ENCODE assay signal across 1 cellular context in the genomic region with DNA sequence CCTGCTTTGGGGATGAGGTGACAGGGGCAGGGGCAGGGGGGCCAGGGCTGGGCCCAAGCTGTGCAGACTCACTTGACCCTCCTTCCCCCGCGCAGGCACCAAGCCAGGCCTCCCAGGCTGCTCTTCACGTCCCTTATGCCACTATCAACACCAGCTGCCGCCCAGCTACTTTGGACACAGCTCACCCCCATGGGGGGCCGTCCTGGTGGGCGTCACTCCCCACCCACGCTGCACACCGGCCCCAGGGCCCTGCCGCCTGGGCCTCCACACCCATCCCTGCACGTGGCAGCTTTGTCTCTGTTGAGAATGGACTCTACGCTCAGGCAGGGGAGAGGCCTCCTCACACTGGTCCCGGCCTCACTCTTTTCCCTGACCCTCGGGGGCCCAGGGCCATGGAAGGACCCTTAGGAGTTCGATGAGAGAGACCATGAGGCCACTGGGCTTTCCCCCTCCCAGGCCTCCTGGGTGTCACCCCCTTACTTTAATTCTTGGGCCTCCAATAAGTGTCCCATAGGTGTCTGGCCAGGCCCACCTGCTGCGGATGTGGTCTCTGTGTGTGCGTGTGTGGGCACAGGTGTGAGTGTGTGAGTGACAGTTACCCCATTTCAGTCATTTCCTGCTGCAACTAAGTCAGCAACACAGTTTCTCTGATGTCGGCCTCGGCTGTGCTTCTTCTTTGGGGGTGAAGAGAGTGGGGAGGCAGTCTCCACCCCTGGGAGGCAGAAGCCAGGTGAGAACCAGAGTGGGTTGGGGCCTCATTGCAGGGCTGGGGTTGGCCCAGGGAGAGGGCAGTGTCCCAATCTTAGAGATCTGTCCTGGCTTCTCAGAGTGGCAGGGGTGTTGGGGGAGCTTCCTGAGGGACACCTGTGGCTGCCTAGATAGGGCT.
TF ChIP-seq lines count a peak whose summit lies in the region.

No MANE protein-coding gene starts in this region.

TF ChIP-seq in GM12878, 131 proteins besides CTCF, POLR2A, EP300 and RAD21 (continues in another document):
- TF ChIP-seq, protein P1, sequence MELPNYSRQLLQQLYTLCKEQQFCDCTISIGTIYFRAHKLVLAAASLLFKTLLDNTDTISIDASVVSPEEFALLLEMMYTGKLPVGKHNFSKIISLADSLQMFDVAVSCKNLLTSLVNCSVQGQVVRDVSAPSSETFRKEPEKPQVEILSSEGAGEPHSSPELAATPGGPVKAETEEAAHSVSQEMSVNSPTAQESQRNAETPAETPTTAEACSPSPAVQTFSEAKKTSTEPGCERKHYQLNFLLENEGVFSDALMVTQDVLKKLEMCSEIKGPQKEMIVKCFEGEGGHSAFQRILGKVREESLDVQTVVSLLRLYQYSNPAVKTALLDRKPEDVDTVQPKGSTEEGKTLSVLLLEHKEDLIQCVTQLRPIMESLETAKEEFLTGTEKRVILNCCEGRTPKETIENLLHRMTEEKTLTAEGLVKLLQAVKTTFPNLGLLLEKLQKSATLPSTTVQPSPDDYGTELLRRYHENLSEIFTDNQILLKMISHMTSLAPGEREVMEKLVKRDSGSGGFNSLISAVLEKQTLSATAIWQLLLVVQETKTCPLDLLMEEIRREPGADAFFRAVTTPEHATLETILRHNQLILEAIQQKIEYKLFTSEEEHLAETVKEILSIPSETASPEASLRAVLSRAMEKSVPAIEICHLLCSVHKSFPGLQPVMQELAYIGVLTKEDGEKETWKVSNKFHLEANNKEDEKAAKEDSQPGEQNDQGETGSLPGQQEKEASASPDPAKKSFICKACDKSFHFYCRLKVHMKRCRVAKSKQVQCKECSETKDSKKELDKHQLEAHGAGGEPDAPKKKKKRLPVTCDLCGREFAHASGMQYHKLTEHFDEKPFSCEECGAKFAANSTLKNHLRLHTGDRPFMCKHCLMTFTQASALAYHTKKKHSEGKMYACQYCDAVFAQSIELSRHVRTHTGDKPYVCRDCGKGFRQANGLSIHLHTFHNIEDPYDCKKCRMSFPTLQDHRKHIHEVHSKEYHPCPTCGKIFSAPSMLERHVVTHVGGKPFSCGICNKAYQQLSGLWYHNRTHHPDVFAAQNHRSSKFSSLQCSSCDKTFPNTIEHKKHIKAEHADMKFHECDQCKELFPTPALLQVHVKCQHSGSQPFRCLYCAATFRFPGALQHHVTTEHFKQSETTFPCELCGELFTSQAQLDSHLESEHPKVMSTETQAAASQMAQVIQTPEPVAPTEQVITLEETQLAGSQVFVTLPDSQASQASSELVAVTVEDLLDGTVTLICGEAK (IDR thresholded peaks at IDR 0.05; ENCODE audit: borderline replicate concordance) = peak; percentile 68; the same call in 1 of the 2 replicates
- TF ChIP-seq MEF2B (IDR thresholded peaks at IDR 0.05; ENCODE audit: partially characterized antibody, poor library complexity, severe bottlenecking) (peak; percentile 82), MXI1 (IDR thresholded peaks at IDR 0.05; ENCODE audit: low read depth, low read length) (peak; percentile 61; the same call in 1 of the 2 replicates), RAD51 (IDR thresholded peaks at IDR 0.05) (peak; percentile 56), RCOR1 (conservative IDR thresholded peaks at IDR 0.05; ENCODE audit: low read depth, low read length) (no peak), STAT3 (IDR thresholded peaks at IDR 0.05; ENCODE audit: low read depth, low read length) (no peak), SUZ12 (IDR thresholded peaks at IDR 0.05; ENCODE audit: unreplicated experiment) (no peak), CREB1 (IDR thresholded peaks at IDR 0.05; ENCODE audit: low read depth) (peak; percentile 80), POLR2AphosphoS2 (IDR thresholded peaks at IDR 0.05; ENCODE audit: low read depth, low read length) (peak; percentile 85; the same call in 1 of the 2 replicates), NR2C1 (IDR thresholded peaks at IDR 0.05) (no peak), WRNIP1 (IDR thresholded peaks at IDR 0.05; ENCODE audit: borderline replicate concordance, low read depth, low read length) (no peak), BACH1 (IDR thresholded peaks at IDR 0.05; ENCODE audit: borderline replicate concordance) (peak; percentile 77; the same call in 1 of the 2 replicates), SMARCA5 (IDR thresholded peaks at IDR 0.05) (no peak), SMC3 (IDR thresholded peaks at IDR 0.05; ENCODE audit: borderline replicate concordance, low read length) (no peak), KLF5 (IDR thresholded peaks at IDR 0.05; ENCODE audit: partially characterized antibody) (peak; percentile 42), BRCA1 (IDR thresholded peaks at IDR 0.05; ENCODE audit: low read depth, low read length) (no peak), BCL11A (IDR thresholded peaks at IDR 0.05; ENCODE audit: low read depth, low read length) (peak; percentile 85), STAT1 (conservative IDR thresholded peaks at IDR 0.05) (no peak), PAX8 (IDR thresholded peaks at IDR 0.05) (no peak), SIX5 (IDR thresholded peaks at IDR 0.05; ENCODE audit: low read depth, low read length, severe bottlenecking) (no peak), CHD2 (IDR thresholded peaks at IDR 0.05; ENCODE audit: borderline replicate concordance, low read depth, low read length) (peak; percentile 86), GATAD2B (conservative IDR thresholded peaks at IDR 0.05; ENCODE audit: low read depth) (peak; percentile 66; the same call in 1 of the 2 replicates), JUNB (IDR thresholded peaks at IDR 0.05) (peak; percentile 63), ETV6 (conservative IDR thresholded peaks at IDR 0.05 in 1 of 2, IDR thresholded peaks at IDR 0.05 in 1 of 2; ENCODE audit: borderline replicate concordance in 1 of 2, low read depth in 1 of 2) (peak in 1 of 2 experiments; percentile 85; a peak in 2 of 4 replicates), SMAD5 (IDR thresholded peaks at IDR 0.05; ENCODE audit: low read depth) (no peak; the same call in 1 of the 2 replicates), ESRRA (IDR thresholded peaks at IDR 0.05; ENCODE audit: low read length) (peak; percentile 61; the same call in 1 of the 2 replicates), IRF4 (IDR thresholded peaks at IDR 0.05; ENCODE audit: low read depth, low read length) (peak; percentile 68; the same call in 1 of the 2 replicates), SIN3A (IDR thresholded peaks at IDR 0.05; ENCODE audit: low read depth, low read length) (no peak), NR2F1 (conservative IDR thresholded peaks at IDR 0.05) (peak; percentile 54), EED (IDR thresholded peaks at IDR 0.05; ENCODE audit: low read depth) (peak; percentile 68; the same call in 1 of the 2 replicates), FOXM1 (IDR thresholded peaks at IDR 0.05; ENCODE audit: low read depth, low read length) (peak; percentile 98), RUNX3 (IDR thresholded peaks at IDR 0.05; ENCODE audit: low read length) (peak; percentile 99), SUPT20H (IDR thresholded peaks at IDR 0.05; ENCODE audit: borderline replicate concordance, control insufficient read depth, low read depth, low read length) (no peak)
- TF ChIP-seq, protein P2, sequence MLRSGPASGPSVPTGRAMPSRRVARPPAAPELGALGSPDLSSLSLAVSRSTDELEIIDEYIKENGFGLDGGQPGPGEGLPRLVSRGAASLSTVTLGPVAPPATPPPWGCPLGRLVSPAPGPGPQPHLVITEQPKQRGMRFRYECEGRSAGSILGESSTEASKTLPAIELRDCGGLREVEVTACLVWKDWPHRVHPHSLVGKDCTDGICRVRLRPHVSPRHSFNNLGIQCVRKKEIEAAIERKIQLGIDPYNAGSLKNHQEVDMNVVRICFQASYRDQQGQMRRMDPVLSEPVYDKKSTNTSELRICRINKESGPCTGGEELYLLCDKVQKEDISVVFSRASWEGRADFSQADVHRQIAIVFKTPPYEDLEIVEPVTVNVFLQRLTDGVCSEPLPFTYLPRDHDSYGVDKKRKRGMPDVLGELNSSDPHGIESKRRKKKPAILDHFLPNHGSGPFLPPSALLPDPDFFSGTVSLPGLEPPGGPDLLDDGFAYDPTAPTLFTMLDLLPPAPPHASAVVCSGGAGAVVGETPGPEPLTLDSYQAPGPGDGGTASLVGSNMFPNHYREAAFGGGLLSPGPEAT (IDR thresholded peaks at IDR 0.05; ENCODE audit: low read depth) = peak; percentile 84
- TF ChIP-seq, protein P3, sequence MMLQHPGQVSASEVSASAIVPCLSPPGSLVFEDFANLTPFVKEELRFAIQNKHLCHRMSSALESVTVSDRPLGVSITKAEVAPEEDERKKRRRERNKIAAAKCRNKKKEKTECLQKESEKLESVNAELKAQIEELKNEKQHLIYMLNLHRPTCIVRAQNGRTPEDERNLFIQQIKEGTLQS (IDR thresholded peaks at IDR 0.05; ENCODE audit: borderline replicate concordance, extremely low read depth, low read depth, low read length) = no peak
- TF ChIP-seq, protein P4, sequence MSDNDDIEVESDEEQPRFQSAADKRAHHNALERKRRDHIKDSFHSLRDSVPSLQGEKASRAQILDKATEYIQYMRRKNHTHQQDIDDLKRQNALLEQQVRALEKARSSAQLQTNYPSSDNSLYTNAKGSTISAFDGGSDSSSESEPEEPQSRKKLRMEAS (IDR thresholded peaks at IDR 0.05; ENCODE audit: low read depth, low read length) = peak; percentile 70
- TF ChIP-seq, protein P5, sequence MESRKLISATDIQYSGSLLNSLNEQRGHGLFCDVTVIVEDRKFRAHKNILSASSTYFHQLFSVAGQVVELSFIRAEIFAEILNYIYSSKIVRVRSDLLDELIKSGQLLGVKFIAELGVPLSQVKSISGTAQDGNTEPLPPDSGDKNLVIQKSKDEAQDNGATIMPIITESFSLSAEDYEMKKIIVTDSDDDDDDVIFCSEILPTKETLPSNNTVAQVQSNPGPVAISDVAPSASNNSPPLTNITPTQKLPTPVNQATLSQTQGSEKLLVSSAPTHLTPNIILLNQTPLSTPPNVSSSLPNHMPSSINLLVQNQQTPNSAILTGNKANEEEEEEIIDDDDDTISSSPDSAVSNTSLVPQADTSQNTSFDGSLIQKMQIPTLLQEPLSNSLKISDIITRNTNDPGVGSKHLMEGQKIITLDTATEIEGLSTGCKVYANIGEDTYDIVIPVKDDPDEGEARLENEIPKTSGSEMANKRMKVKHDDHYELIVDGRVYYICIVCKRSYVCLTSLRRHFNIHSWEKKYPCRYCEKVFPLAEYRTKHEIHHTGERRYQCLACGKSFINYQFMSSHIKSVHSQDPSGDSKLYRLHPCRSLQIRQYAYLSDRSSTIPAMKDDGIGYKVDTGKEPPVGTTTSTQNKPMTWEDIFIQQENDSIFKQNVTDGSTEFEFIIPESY (IDR thresholded peaks at IDR 0.05) = no peak
- TF ChIP-seq, protein P6, sequence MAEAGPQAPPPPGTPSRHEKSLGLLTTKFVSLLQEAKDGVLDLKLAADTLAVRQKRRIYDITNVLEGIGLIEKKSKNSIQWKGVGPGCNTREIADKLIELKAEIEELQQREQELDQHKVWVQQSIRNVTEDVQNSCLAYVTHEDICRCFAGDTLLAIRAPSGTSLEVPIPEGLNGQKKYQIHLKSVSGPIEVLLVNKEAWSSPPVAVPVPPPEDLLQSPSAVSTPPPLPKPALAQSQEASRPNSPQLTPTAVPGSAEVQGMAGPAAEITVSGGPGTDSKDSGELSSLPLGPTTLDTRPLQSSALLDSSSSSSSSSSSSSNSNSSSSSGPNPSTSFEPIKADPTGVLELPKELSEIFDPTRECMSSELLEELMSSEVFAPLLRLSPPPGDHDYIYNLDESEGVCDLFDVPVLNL (IDR thresholded peaks at IDR 0.05; ENCODE audit: low read depth, low read length) = no peak
- TF ChIP-seq, protein P7, sequence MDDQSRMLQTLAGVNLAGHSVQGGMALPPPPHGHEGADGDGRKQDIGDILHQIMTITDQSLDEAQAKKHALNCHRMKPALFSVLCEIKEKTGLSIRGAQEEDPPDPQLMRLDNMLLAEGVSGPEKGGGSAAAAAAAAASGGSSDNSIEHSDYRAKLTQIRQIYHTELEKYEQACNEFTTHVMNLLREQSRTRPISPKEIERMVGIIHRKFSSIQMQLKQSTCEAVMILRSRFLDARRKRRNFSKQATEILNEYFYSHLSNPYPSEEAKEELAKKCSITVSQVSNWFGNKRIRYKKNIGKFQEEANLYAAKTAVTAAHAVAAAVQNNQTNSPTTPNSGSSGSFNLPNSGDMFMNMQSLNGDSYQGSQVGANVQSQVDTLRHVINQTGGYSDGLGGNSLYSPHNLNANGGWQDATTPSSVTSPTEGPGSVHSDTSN (IDR thresholded peaks at IDR 0.05; ENCODE audit: insufficient replicate concordance, low read depth, low read length) = peak; percentile 91
- TF ChIP-seq, protein P8, sequence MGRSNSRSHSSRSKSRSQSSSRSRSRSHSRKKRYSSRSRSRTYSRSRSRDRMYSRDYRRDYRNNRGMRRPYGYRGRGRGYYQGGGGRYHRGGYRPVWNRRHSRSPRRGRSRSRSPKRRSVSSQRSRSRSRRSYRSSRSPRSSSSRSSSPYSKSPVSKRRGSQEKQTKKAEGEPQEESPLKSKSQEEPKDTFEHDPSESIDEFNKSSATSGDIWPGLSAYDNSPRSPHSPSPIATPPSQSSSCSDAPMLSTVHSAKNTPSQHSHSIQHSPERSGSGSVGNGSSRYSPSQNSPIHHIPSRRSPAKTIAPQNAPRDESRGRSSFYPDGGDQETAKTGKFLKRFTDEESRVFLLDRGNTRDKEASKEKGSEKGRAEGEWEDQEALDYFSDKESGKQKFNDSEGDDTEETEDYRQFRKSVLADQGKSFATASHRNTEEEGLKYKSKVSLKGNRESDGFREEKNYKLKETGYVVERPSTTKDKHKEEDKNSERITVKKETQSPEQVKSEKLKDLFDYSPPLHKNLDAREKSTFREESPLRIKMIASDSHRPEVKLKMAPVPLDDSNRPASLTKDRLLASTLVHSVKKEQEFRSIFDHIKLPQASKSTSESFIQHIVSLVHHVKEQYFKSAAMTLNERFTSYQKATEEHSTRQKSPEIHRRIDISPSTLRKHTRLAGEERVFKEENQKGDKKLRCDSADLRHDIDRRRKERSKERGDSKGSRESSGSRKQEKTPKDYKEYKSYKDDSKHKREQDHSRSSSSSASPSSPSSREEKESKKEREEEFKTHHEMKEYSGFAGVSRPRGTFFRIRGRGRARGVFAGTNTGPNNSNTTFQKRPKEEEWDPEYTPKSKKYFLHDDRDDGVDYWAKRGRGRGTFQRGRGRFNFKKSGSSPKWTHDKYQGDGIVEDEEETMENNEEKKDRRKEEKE (IDR thresholded peaks at IDR 0.05) = no peak
- TF ChIP-seq, protein P9, sequence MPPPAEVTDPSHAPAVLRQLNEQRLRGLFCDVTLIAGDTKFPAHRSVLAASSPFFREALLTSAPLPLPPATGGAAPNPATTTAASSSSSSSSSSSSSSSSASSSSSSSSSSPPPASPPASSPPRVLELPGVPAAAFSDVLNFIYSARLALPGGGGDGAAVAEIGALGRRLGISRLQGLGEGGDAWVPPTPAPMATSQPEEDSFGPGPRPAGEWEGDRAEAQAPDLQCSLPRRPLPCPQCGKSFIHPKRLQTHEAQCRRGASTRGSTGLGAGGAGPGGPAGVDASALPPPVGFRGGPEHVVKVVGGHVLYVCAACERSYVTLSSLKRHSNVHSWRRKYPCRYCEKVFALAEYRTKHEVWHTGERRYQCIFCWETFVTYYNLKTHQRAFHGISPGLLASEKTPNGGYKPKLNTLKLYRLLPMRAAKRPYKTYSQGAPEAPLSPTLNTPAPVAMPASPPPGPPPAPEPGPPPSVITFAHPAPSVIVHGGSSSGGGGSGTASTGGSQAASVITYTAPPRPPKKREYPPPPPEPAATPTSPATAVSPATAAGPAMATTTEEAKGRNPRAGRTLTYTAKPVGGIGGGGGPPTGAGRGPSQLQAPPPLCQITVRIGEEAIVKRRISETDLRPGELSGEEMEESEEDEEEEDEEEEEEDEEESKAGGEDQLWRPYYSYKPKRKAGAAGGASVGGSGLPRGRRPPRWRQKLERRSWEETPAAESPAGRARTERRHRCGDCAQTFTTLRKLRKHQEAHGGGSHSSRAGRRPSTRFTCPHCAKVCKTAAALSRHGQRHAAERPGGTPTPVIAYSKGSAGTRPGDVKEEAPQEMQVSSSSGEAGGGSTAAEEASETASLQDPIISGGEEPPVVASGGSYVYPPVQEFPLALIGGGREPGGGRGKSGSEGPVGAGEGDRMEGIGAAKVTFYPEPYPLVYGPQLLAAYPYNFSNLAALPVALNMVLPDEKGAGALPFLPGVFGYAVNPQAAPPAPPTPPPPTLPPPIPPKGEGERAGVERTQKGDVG (CRISPR knock-in tag; IDR thresholded peaks at IDR 0.05) = peak; percentile 45; the same call in 1 of the 2 replicates
